In genomic region chrX:148069759-148070503, GRCh38 we compare ENCODE assay signal across 14 cellular contexts.
DNase-seq lines count a peak whose midpoint lies in the region; ATAC-seq and TF ChIP-seq lines count a peak whose summit lies in the region.
"Had no signal": no experiment of that assay in that cellular context is flagged by ENCODE, and none has a peak within 500 bp of the region (broad histone marks: within the 10 kb centered on the region; RNA-seq: fewer than 3 reads in every experiment).

No MANE protein-coding gene starts in this region.

- H3K4me1 ChIP-seq in GM23338 (ENCODE audit: insufficient read depth) = no peaks in the 10 kb centered on the region
- H3K4me1 ChIP-seq: vagina had no signal

- DNase-seq in CD1c-positive myeloid dendritic cell (ENCODE audit: extremely low spot score) (peak; percentile 47), NAMALWA (ENCODE audit: low spot score) (no peak), superior temporal gyrus (ENCODE audit: extremely low spot score) (no peak), GM23338 (ENCODE audit: low spot score) (no peak)
- DNase-seq: activated CD4-positive, CD25-positive, alpha-beta regulatory T cell; DMS 273 treated with DMSO at 0.1 percent for 48 hours; erythroblast had no signal

- no peaks in the 10 kb centered on the region for H3F3A ChIP-seq in GM23338 (replicated peaks; ENCODE audit: low read depth)

- no peak for TF ChIP-seq CTCF in GM23338 (conservative IDR thresholded peaks at IDR 0.05; ENCODE audit: low read depth in 2 of 2)

- no peak overlapping the region for H3K27ac Mint-ChIP-seq in GM23338

- no peak overlapping the region for H3K27ac ChIP-seq in GM23338 (ENCODE audit: low read depth)
- H3K27ac ChIP-seq: skin epidermis, vagina had no signal

- H3K4me1 Mint-ChIP-seq in GM23338 = no peaks in the 10 kb centered on the region

- H3K36me3 Mint-ChIP-seq in GM23338 (ENCODE audit: low read depth) = no peaks in the 10 kb centered on the region; the same call in 2 of the 3 replicates

- no peak overlapping the region for H3K4me2 ChIP-seq in GM23338

- H3K27me3 Mint-ChIP-seq in GM23338 (ENCODE audit: insufficient read depth, low read depth, poor library complexity) = peaks cover 1% of the 10 kb centered on the region

- no peaks in the 10 kb centered on the region for H3K27me3 ChIP-seq in GM23338 (ENCODE audit: insufficient read depth)
- H3K27me3 ChIP-seq: vagina had no signal

- H4K20me1 ChIP-seq in GM23338 (replicated peaks; ENCODE audit: insufficient read depth) = no peaks in the 10 kb centered on the region

- H3K9me2 ChIP-seq in GM23338 (ENCODE audit: insufficient read depth) = no peaks in the 10 kb centered on the region

- H3K9me3 Mint-ChIP-seq in GM23338 = 0 out of 3 replicates have a peak, but pooled peaks cover 5% of the 10 kb centered on the region

- no peak overlapping the region for H3K4me3 ChIP-seq in GM23338
- H3K4me3 ChIP-seq: skin epidermis, vagina had no signal

- no peaks in the 10 kb centered on the region for H3K79me2 ChIP-seq in GM23338 (replicated peaks; ENCODE audit: insufficient read depth)

- no peak overlapping the region for H3K4me3 Mint-ChIP-seq in GM23338

- no peaks in the 10 kb centered on the region for H3K36me3 ChIP-seq in GM23338 (ENCODE audit: insufficient read depth)
- H3K36me3 ChIP-seq: vagina had no signal

- peak; percentile 86 for ATAC-seq in GM19452 (IDR thresholded peaks at IDR 0.05; ENCODE audit: unreplicated experiment)
- peak; percentile 97 for ATAC-seq in HG02852 (IDR thresholded peaks at IDR 0.05; ENCODE audit: unreplicated experiment)
- ATAC-seq in HG03521 (IDR thresholded peaks at IDR 0.05; ENCODE audit: unreplicated experiment) = peak; percentile 78
- no peak for ATAC-seq in GM19397 (IDR thresholded peaks at IDR 0.05; ENCODE audit: unreplicated experiment)
- ATAC-seq in GM23338 = no peak
- ATAC-seq: Right ventricle myocardium inferior had no signal

- H2AFZ ChIP-seq in GM23338 = no peak overlapping the region

TF ChIP-seq in GM23338, 12 proteins besides CTCF, POLR2A, EP300 and RAD21:
- no peak for TF ChIP-seq JUNB (IDR thresholded peaks at IDR 0.05; ENCODE audit: unreplicated experiment)
- no peak for TF ChIP-seq CREB1 (CRISPR knock-in tag; IDR thresholded peaks at IDR 0.05; ENCODE audit: low read depth)
- no peak for TF ChIP-seq NANOG (IDR thresholded peaks at IDR 0.05; ENCODE audit: borderline replicate concordance)

Comparison
In these comparisons a context has a peak if more than half of its experiments do, and no peak if none do; other contexts are left out.
1. ATAC-seq: peak in GM19452 (single experiment), HG02852 (single experiment) and HG03521 (single experiment); none in GM19397 (single experiment) and GM23338 (single experiment).